Comparison of ENCODE assay signal across 1 cellular context in the genomic region with DNA sequence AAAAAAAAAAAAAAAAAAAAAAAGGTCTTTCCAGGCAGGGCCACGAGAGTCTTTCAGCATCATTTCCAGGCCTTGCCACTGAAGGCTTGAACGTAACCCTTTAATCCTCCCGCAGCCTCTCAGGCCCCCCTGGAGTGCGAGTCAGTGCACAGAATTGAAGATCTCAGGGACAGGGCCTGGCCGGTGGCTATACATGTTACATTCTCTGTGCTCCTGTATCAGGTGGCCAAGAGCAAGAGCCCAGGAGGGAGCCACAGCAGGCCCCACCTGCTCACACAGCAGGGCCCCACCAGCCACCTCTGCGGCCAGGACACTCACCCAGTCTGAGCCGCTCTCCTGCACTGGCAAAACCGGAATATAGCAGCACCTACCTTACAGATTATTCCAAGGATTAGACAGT.
TF ChIP-seq lines count a peak whose summit lies in the region.

No MANE protein-coding gene starts in this region.

TF ChIP-seq in HepG2, 621 proteins besides CTCF, POLR2A, EP300 and RAD21 (continued from another document):
- TF ChIP-seq, protein P1, sequence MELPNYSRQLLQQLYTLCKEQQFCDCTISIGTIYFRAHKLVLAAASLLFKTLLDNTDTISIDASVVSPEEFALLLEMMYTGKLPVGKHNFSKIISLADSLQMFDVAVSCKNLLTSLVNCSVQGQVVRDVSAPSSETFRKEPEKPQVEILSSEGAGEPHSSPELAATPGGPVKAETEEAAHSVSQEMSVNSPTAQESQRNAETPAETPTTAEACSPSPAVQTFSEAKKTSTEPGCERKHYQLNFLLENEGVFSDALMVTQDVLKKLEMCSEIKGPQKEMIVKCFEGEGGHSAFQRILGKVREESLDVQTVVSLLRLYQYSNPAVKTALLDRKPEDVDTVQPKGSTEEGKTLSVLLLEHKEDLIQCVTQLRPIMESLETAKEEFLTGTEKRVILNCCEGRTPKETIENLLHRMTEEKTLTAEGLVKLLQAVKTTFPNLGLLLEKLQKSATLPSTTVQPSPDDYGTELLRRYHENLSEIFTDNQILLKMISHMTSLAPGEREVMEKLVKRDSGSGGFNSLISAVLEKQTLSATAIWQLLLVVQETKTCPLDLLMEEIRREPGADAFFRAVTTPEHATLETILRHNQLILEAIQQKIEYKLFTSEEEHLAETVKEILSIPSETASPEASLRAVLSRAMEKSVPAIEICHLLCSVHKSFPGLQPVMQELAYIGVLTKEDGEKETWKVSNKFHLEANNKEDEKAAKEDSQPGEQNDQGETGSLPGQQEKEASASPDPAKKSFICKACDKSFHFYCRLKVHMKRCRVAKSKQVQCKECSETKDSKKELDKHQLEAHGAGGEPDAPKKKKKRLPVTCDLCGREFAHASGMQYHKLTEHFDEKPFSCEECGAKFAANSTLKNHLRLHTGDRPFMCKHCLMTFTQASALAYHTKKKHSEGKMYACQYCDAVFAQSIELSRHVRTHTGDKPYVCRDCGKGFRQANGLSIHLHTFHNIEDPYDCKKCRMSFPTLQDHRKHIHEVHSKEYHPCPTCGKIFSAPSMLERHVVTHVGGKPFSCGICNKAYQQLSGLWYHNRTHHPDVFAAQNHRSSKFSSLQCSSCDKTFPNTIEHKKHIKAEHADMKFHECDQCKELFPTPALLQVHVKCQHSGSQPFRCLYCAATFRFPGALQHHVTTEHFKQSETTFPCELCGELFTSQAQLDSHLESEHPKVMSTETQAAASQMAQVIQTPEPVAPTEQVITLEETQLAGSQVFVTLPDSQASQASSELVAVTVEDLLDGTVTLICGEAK (IDR thresholded peaks at IDR 0.05): no peak
- TF ChIP-seq, protein P1 (CRISPR knock-in tag; IDR thresholded peaks at IDR 0.05): 0 out of 2 replicates have a peak, but pooled peaks have one; percentile 6
- TF ChIP-seq, protein P2, sequence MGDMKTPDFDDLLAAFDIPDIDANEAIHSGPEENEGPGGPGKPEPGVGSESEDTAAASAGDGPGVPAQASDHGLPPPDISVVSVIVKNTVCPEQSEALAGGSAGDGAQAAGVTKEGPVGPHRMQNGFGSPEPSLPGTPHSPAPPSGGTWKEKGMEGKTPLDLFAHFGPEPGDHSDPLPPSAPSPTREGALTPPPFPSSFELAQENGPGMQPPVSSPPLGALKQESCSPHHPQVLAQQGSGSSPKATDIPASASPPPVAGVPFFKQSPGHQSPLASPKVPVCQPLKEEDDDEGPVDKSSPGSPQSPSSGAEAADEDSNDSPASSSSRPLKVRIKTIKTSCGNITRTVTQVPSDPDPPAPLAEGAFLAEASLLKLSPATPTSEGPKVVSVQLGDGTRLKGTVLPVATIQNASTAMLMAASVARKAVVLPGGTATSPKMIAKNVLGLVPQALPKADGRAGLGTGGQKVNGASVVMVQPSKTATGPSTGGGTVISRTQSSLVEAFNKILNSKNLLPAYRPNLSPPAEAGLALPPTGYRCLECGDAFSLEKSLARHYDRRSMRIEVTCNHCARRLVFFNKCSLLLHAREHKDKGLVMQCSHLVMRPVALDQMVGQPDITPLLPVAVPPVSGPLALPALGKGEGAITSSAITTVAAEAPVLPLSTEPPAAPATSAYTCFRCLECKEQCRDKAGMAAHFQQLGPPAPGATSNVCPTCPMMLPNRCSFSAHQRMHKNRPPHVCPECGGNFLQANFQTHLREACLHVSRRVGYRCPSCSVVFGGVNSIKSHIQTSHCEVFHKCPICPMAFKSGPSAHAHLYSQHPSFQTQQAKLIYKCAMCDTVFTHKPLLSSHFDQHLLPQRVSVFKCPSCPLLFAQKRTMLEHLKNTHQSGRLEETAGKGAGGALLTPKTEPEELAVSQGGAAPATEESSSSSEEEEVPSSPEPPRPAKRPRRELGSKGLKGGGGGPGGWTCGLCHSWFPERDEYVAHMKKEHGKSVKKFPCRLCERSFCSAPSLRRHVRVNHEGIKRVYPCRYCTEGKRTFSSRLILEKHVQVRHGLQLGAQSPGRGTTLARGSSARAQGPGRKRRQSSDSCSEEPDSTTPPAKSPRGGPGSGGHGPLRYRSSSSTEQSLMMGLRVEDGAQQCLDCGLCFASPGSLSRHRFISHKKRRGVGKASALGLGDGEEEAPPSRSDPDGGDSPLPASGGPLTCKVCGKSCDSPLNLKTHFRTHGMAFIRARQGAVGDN (CRISPR knock-in tag; IDR thresholded peaks at IDR 0.05): peak; percentile 19; the same call in 1 of the 2 replicates
